In the genomic region with DNA sequence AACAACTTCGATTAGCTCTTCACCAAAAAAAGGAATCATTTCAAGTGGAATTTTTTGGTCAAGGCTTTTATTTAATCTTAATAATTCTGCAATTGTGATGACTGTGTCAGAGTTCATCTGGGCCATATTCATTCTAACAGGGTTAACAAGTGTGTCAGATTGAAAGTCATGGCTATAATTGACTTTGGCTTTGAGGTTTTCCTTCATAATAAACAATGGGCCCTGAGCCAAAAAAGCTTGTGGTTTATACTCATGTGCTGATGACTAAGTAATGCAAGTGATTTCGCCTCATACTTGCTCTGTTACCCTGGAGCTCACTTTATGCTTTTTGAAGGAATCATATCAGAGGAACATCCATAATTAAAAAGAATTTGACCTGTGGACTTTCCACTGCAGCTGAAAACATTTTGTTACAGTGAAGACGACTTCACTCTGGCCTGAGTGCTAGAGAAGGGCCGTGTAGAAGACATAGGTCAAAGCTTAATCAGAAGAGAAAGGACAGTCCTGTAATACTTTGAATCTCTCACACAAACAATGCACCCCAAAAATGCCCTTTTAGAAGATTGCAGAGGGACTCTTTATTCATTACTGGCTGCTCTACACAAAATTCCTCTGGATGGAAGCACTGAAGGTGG, we compare ENCODE assay signal across 1 cellular context.
TF ChIP-seq lines count a peak whose summit lies in the region.

No MANE protein-coding gene starts in this region.

TF ChIP-seq in HEK293, 187 proteins besides CTCF, POLR2A, EP300 and RAD21 (continued from another document and continues in another):
- no peak for TF ChIP-seq PRDM2 (tag by site-specific recombination; IDR thresholded peaks at IDR 0.05; ENCODE audit: borderline replicate concordance)
- TF ChIP-seq, protein P1, sequence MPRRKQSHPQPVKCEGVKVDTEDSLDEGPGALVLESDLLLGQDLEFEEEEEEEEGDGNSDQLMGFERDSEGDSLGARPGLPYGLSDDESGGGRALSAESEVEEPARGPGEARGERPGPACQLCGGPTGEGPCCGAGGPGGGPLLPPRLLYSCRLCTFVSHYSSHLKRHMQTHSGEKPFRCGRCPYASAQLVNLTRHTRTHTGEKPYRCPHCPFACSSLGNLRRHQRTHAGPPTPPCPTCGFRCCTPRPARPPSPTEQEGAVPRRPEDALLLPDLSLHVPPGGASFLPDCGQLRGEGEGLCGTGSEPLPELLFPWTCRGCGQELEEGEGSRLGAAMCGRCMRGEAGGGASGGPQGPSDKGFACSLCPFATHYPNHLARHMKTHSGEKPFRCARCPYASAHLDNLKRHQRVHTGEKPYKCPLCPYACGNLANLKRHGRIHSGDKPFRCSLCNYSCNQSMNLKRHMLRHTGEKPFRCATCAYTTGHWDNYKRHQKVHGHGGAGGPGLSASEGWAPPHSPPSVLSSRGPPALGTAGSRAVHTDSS (tag by site-specific recombination; IDR thresholded peaks at IDR 0.05), result no peak
- TF ChIP-seq ZNF777 (tag by site-specific recombination; IDR thresholded peaks at IDR 0.05; ENCODE audit: borderline replicate concordance), result no peak
- TF ChIP-seq ZNF148 (tag by site-specific recombination; IDR thresholded peaks at IDR 0.05; ENCODE audit: borderline replicate concordance), result no peak
- TF ChIP-seq, protein P2, sequence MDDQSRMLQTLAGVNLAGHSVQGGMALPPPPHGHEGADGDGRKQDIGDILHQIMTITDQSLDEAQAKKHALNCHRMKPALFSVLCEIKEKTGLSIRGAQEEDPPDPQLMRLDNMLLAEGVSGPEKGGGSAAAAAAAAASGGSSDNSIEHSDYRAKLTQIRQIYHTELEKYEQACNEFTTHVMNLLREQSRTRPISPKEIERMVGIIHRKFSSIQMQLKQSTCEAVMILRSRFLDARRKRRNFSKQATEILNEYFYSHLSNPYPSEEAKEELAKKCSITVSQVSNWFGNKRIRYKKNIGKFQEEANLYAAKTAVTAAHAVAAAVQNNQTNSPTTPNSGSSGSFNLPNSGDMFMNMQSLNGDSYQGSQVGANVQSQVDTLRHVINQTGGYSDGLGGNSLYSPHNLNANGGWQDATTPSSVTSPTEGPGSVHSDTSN (CRISPR knock-in tag; IDR thresholded peaks at IDR 0.05), result no peak
- TF ChIP-seq, protein P3, sequence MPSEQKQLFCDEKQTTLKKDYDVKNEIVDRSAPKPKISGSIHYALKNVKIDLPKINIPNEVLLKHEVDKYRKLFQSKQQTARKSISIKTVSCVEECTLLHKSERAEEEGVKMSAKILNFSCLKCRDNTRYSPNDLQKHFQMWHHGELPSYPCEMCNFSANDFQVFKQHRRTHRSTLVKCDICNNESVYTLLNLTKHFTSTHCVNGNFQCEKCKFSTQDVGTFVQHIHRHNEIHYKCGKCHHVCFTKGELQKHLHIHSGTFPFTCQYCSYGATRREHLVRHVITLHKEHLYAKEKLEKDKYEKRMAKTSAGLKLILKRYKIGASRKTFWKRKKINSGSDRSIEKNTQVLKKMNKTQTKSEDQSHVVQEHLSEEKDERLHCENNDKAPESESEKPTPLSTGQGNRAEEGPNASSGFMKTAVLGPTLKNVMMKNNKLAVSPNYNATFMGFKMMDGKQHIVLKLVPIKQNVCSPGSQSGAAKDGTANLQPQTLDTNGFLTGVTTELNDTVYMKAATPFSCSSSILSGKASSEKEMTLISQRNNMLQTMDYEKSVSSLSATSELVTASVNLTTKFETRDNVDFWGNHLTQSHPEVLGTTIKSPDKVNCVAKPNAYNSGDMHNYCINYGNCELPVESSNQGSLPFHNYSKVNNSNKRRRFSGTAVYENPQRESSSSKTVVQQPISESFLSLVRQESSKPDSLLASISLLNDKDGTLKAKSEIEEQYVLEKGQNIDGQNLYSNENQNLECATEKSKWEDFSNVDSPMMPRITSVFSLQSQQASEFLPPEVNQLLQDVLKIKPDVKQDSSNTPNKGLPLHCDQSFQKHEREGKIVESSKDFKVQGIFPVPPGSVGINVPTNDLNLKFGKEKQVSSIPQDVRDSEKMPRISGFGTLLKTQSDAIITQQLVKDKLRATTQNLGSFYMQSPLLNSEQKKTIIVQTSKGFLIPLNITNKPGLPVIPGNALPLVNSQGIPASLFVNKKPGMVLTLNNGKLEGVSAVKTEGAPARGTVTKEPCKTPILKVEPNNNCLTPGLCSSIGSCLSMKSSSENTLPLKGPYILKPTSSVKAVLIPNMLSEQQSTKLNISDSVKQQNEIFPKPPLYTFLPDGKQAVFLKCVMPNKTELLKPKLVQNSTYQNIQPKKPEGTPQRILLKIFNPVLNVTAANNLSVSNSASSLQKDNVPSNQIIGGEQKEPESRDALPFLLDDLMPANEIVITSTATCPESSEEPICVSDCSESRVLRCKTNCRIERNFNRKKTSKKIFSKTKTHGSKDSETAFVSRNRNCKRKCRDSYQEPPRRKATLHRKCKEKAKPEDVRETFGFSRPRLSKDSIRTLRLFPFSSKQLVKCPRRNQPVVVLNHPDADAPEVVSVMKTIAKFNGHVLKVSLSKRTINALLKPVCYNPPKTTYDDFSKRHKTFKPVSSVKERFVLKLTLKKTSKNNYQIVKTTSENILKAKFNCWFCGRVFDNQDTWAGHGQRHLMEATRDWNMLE (tag by site-specific recombination; conservative IDR thresholded peaks at IDR 0.05; ENCODE audit: low read depth), result peak; percentile 13; the same call in 1 of the 2 replicates
- TF ChIP-seq ZNF266 (tag by site-specific recombination; IDR thresholded peaks at IDR 0.05; ENCODE audit: low read depth), result no peak
- TF ChIP-seq ZNF146 (tag by site-specific recombination; IDR thresholded peaks at IDR 0.05), result no peak
- TF ChIP-seq SP2 (tag by site-specific recombination; IDR thresholded peaks at IDR 0.05), result 0 out of 2 replicates have a peak, but pooled peaks have one; percentile 15
- TF ChIP-seq ZNF174 (tag by site-specific recombination; IDR thresholded peaks at IDR 0.05), result no peak
- TF ChIP-seq MEIS1 (CRISPR knock-in tag; IDR thresholded peaks at IDR 0.05; ENCODE audit: borderline replicate concordance), result no peak
- TF ChIP-seq, protein P4, sequence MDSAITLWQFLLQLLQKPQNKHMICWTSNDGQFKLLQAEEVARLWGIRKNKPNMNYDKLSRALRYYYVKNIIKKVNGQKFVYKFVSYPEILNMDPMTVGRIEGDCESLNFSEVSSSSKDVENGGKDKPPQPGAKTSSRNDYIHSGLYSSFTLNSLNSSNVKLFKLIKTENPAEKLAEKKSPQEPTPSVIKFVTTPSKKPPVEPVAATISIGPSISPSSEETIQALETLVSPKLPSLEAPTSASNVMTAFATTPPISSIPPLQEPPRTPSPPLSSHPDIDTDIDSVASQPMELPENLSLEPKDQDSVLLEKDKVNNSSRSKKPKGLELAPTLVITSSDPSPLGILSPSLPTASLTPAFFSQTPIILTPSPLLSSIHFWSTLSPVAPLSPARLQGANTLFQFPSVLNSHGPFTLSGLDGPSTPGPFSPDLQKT (IDR thresholded peaks at IDR 0.05; ENCODE audit: borderline replicate concordance, low read depth, low read length), result no peak
- TF ChIP-seq, protein P5, sequence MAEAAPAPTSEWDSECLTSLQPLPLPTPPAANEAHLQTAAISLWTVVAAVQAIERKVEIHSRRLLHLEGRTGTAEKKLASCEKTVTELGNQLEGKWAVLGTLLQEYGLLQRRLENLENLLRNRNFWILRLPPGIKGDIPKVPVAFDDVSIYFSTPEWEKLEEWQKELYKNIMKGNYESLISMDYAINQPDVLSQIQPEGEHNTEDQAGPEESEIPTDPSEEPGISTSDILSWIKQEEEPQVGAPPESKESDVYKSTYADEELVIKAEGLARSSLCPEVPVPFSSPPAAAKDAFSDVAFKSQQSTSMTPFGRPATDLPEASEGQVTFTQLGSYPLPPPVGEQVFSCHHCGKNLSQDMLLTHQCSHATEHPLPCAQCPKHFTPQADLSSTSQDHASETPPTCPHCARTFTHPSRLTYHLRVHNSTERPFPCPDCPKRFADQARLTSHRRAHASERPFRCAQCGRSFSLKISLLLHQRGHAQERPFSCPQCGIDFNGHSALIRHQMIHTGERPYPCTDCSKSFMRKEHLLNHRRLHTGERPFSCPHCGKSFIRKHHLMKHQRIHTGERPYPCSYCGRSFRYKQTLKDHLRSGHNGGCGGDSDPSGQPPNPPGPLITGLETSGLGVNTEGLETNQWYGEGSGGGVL (tag by site-specific recombination; IDR thresholded peaks at IDR 0.05), result no peak; the same call in 1 of the 2 replicates
- peak; percentile 92 for TF ChIP-seq ZNF843 (tag by site-specific recombination; IDR thresholded peaks at IDR 0.05)
- peak; percentile 55; the same call in 1 of the 2 replicates for TF ChIP-seq MYNN (tag by site-specific recombination; IDR thresholded peaks at IDR 0.05; ENCODE audit: borderline replicate concordance)
- no peak for TF ChIP-seq OVOL3 (tag by site-specific recombination; IDR thresholded peaks at IDR 0.05)
- peak; percentile 82 for TF ChIP-seq INSM2 (tag by site-specific recombination; IDR thresholded peaks at IDR 0.05)
- TF ChIP-seq ZNF157 (tag by site-specific recombination; IDR thresholded peaks at IDR 0.05), result no peak
- no peak for TF ChIP-seq ZFP69B (tag by site-specific recombination; IDR thresholded peaks at IDR 0.05)
- peak; percentile 39; the same call in 1 of the 2 replicates for TF ChIP-seq TRIM28 (IDR thresholded peaks at IDR 0.05; ENCODE audit: borderline replicate concordance, low read length)
- TF ChIP-seq KLF9 (tag by site-specific recombination; IDR thresholded peaks at IDR 0.05; ENCODE audit: low read depth), result no peak
- no peak for TF ChIP-seq ZNF707 (tag by site-specific recombination; IDR thresholded peaks at IDR 0.05)
- no peak; the same call in 1 of the 2 replicates for TF ChIP-seq ZNF433 (tag by site-specific recombination; IDR thresholded peaks at IDR 0.05; ENCODE audit: low read depth)
- peak; percentile 78; the same call in 1 of the 2 replicates for TF ChIP-seq SCRT1 (tag by site-specific recombination; IDR thresholded peaks at IDR 0.05; ENCODE audit: borderline replicate concordance)
- TF ChIP-seq GLI2 (tag by site-specific recombination; IDR thresholded peaks at IDR 0.05; ENCODE audit: borderline replicate concordance, low read depth), result peak; percentile 49; the same call in 1 of the 2 replicates
- no peak for TF ChIP-seq ZNF580 (tag by site-specific recombination; IDR thresholded peaks at IDR 0.05)
- TF ChIP-seq GFI1B (tag by site-specific recombination; IDR thresholded peaks at IDR 0.05), result peak; percentile 97
- peak; percentile 65; the same call in 1 of the 2 replicates for TF ChIP-seq ZSCAN30 (tag by site-specific recombination; IDR thresholded peaks at IDR 0.05)
- no peak for TF ChIP-seq ZNF776 (tag by site-specific recombination; IDR thresholded peaks at IDR 0.05; ENCODE audit: borderline replicate concordance)
